Comparison of ENCODE assay signal across 10 cellular contexts in genomic region chr1:41811978-41812852, GRCh38.
DNase-seq lines count a peak whose midpoint lies in the region; ATAC-seq, FAIRE-seq and TF ChIP-seq lines count a peak whose summit lies in the region.
"Had no signal": no experiment of that assay in that cellular context is flagged by ENCODE, and none has a peak within 500 bp of the region (broad histone marks: within the 10 kb centered on the region; RNA-seq: fewer than 3 reads in every experiment).

No MANE protein-coding gene starts in this region.

- peak; percentile 67 to 72 (median 70) for TF ChIP-seq CTCF in GM12878 (IDR thresholded peaks at IDR 0.05 in 2 of 3, conservative IDR thresholded peaks at IDR 0.05 in 1 of 3; ENCODE audit: control insufficient read depth in 2 of 3, extremely low read depth in 1 of 3, insufficient read depth in 1 of 3, low read depth in 3 of 3, low read length in 3 of 3)

- peak; percentile 77 for TF ChIP-seq RAD21 in GM12878 (IDR thresholded peaks at IDR 0.05; ENCODE audit: insufficient read depth, low read depth, low read length)

- no peaks in the 10 kb centered on the region for H3K79me2 ChIP-seq in GM12878 (ENCODE audit: control insufficient read depth, insufficient read depth, low read length)

- FAIRE-seq in GM12878 (lab: Jason Lieb, UNC) = no peak
- FAIRE-seq: colon had no signal

- no peak for TF ChIP-seq POLR2A in GM12878 (IDR thresholded peaks at IDR 0.05; ENCODE audit: low read depth, low read length)

- ATAC-seq in GM12878 = peak; percentile 70

- BruUV-seq in GM12878 (replicated peaks; lab: Mats Ljungman, UMichigan) = no TSS peak

- no peak overlapping the region for H3K27ac ChIP-seq in GM12878 (ENCODE audit: control insufficient read depth, insufficient read depth)
- H3K27ac ChIP-seq: BLaER1 had no signal

- no peaks in the 10 kb centered on the region for H3K36me3 ChIP-seq in GM12878 (ENCODE audit: control insufficient read depth in 2 of 2, insufficient read depth in 2 of 2, low read length in 1 of 2)
- H3K36me3 ChIP-seq: BLaER1 had no signal

- DNase-seq in NK-92 treated with Interleukin-12 subunit alpha and Interleukin-12 subunit beta, amount 100 ng/mL, for 24 hours (lab: John Stamatoyannopoulos, UW) = peak; percentile 29
- DNase-seq in NK-92 (lab: John Stamatoyannopoulos, UW; ENCODE audit: unreplicated experiment) (no peak), NCI-H1694 (lab: John Stamatoyannopoulos, UW) (peak; percentile 68), SKM-1 treated with dmso at 0.1 percent for 144 hours (lab: John Stamatoyannopoulos, UW; ENCODE audit: unreplicated experiment) (peak; percentile 54), GM12878 (ENCODE audit: low read depth, low spot score) (no peak), iPS-NIHi11 (ENCODE audit: low spot score) (peak; percentile 78), putamen (ENCODE audit: low spot score) (no peak)
- peak; percentile 58 to 60 for DNase-seq in stimulated activated CD4-positive, alpha-beta T cell treated with anti-CD3 and anti-CD28 coated beads, Interleukin-2, amount 100 ng/mL, for 24 hours

- peaks cover 41% of the 10 kb centered on the region for H3K4me1 ChIP-seq in GM12878 (ENCODE audit: control insufficient read depth, insufficient read depth, low read length)

- RAD21 ChIA-PET in GM12878 (lab: Charles Lee; ENCODE audit: unreplicated experiment) = interaction anchor here (0.8 to 4.7 kb wide), 29 partner anchors 8 to 520 kb away, joined by 3 to 42 read pairs (median 4); no protein-coding TSS in a partner anchor

- SMC1A ChIA-PET in GM12878 (lab: Charles Lee; ENCODE audit: uncharacterized antibody, unreplicated experiment) = interaction anchor here (0.8 to 5.1 kb wide), 28 partner anchors 9 to 362 kb away, joined by 3 to 36 read pairs (median 4); no protein-coding TSS in a partner anchor

- no peaks in the 10 kb centered on the region for H3K9me3 ChIP-seq in GM12878 (replicated peaks; ENCODE audit: control insufficient read depth, insufficient read depth, low read length)
- H3K9me3 ChIP-seq: BLaER1 had no signal

- H4K20me1 ChIP-seq in GM12878 (ENCODE audit: control insufficient read depth, insufficient read depth) = no peaks in the 10 kb centered on the region; the same call in 1 of the 2 replicates
- H4K20me1 ChIP-seq: BLaER1 had no signal

- H3K4me2 ChIP-seq in GM12878 (ENCODE audit: control insufficient read depth, insufficient read depth) = no peak overlapping the region
- H3K4me2 ChIP-seq: BLaER1 had no signal

- no peak overlapping the region for H2AFZ ChIP-seq in GM12878 (ENCODE audit: control insufficient read depth, low read depth, low read length)

- no peak overlapping the region for H3K9ac ChIP-seq in GM12878 (ENCODE audit: control insufficient read depth, insufficient read depth, low read length)
- H3K9ac ChIP-seq: BLaER1 had no signal

- CTCF ChIA-PET in GM12878 (lab: Yijun Ruan, JAX) = interaction anchor here (0.6 to 4.7 kb wide), 55 partner anchors 8 to 365 kb away, joined by 3 to 35 read pairs (median 5); no protein-coding TSS in a partner anchor

- no peak for TF ChIP-seq EP300 in GM12878 (IDR thresholded peaks at IDR 0.05; ENCODE audit: borderline replicate concordance in 1 of 2, control insufficient read depth in 1 of 2, low read depth in 2 of 2, low read length in 2 of 2)

- in situ Hi-C loops in GM12878 (cut with MboI) = no loop called here

- POLR2A ChIA-PET in GM12878 (lab: Charles Lee) = interaction anchor here (0.5 to 1.4 kb wide), 6 partner anchors 49 to 297 kb away, joined by 3 to 4 read pairs (median 3); no protein-coding TSS in a partner anchor

- no peaks in the 10 kb centered on the region for H3K27me3 ChIP-seq in GM12878 (replicated peaks in 1 of 2; ENCODE audit: control insufficient read depth in 2 of 2, insufficient read depth in 2 of 2, low read length in 1 of 2)
- H3K27me3 ChIP-seq: BLaER1 had no signal

- no peak overlapping the region for H3K4me3 ChIP-seq in GM12878
- H3K4me3 ChIP-seq: BLaER1 had no signal

- intact Hi-C loops in GM12878 (cut with micrococcal nuclease; ENCODE audit: unreplicated experiment) = loop anchor here (2.0 to 10.0 kb wide), 3 partner anchors 145 to 333 kb away; no protein-coding TSS in a partner anchor

- 56% methylated on average over 7 of the region's 7 CpGs for WGBS in GM12878 (ENCODE audit: insufficient coverage, insufficient replicate concordance, low lambda C conversion rate, missing lambda C conversion rate)

TF ChIP-seq in GM12878, 131 proteins besides CTCF, POLR2A, EP300 and RAD21:
- 0 out of 2 replicates have a peak, but pooled peaks have one; percentile 15 for TF ChIP-seq IRF4 (IDR thresholded peaks at IDR 0.05; ENCODE audit: low read depth, low read length)
- TF ChIP-seq YBX1 (IDR thresholded peaks at IDR 0.05) = no peak
- peak; percentile 51; the same call in 1 of the 2 replicates for TF ChIP-seq SMC3 (IDR thresholded peaks at IDR 0.05; ENCODE audit: borderline replicate concordance, low read length)
- 0 out of 2 replicates have a peak, but pooled peaks have one; percentile 7 for TF ChIP-seq ATF3 (IDR thresholded peaks at IDR 0.05; ENCODE audit: borderline replicate concordance, extremely low read depth, low read depth, low read length)
- no peak for TF ChIP-seq POLR2AphosphoS2 (IDR thresholded peaks at IDR 0.05; ENCODE audit: low read depth, low read length)
- TF ChIP-seq YY1 (IDR thresholded peaks at IDR 0.05; ENCODE audit: low read depth, low read length) = 0 out of 2 replicates have a peak, but pooled peaks have one; percentile 51
- TF ChIP-seq HDGF (IDR thresholded peaks at IDR 0.05) = peak; percentile 82

Comparison
In these comparisons a context has a peak if more than half of its experiments do, and no peak if none do; other contexts are left out.
1. DNase-seq: peak in NK-92 treated with Interleukin-12 subunit alpha and Interleukin-12 subunit beta, amount 100 ng/mL, for 24 hours (single experiment), NCI-H1694 (single experiment), SKM-1 treated with dmso at 0.1 percent for 144 hours (single experiment), iPS-NIHi11 (single experiment) and stimulated activated CD4-positive, alpha-beta T cell treated with anti-CD3 and anti-CD28 coated beads, Interleukin-2, amount 100 ng/mL, for 24 hours (2 of 2); none in NK-92 (single experiment), GM12878 (single experiment) and putamen (single experiment).